Comparison of ENCODE assay signal across 17 cellular contexts in the genomic region with DNA sequence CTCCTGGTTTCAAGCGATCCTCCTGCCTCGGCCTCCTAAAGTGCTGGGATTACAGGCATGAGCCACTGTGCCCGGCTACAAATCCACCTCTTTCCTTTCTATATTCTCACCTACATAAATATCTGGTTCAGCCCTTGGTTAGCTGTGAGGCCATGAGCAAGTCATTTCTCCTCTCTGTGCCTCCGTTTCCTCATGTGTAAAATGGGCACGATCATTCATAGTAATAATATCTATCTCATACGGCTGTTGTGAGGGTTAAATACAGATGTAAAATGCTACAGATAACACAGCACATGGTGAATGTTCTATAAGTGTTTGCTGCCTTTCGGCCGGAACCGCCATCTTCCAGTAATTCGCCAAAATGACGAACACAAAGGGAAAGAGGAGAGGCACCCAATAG. TPM values are rescaled to one million over a fixed set of nuclear protein-coding genes. Genes with fewer than 3 reads are reported as not detected.
A peak's percentile ranks its signal among the peaks of the same experiment; 100 is the strongest.
DNase-seq lines count a peak whose midpoint lies in the region; ATAC-seq and TF ChIP-seq lines count a peak whose summit lies in the region.
"Had no signal": no experiment of that assay in that cellular context is flagged by ENCODE, and none has a peak within 500 bp of the region (broad histone marks: within the 10 kb centered on the region; RNA-seq: fewer than 3 reads in every experiment).

No MANE protein-coding gene starts in this region.

- peaks cover 37% of the 10 kb centered on the region for H3K4me1 Mint-ChIP-seq in WTC11
- H3K4me1 Mint-ChIP-seq in endodermal cell, result peaks cover 17% of the 10 kb centered on the region

- no peak for TF ChIP-seq EP300 in SK-N-SH (IDR thresholded peaks at IDR 0.05; ENCODE audit: borderline replicate concordance in 1 of 2, low read depth in 1 of 2, low read length in 1 of 2)

- H3K9me3 ChIP-seq in endodermal cell (ENCODE audit: control insufficient read depth, low read length) (no peaks in the 10 kb centered on the region), osteoblast (ENCODE audit: low read depth, low read length) (no peaks in the 10 kb centered on the region), thoracic aorta (no peaks in the 10 kb centered on the region), SJCRH30 (replicated peaks) (no peaks in the 10 kb centered on the region), SK-N-SH (no peaks in the 10 kb centered on the region)

- no peak for ATAC-seq in WTC11
- no peak for ATAC-seq in thoracic aorta (ENCODE audit: insufficient number of reproducible peaks, low FRiP score, low read depth)
- ATAC-seq: stimulated activated naive CD8-positive, alpha-beta T cell treated with anti-CD3 and anti-CD28 coated beads, Interleukin-15, amount 100 ng/mL, for 72 hours had no signal

- POLR2A ChIA-PET in WTC11 (lab: Charles Lee) (no interaction called here), SK-N-SH (lab: Yijun Ruan, JAX) (no interaction called here)

- H3K27ac ChIP-seq in endodermal cell (ENCODE audit: low read depth, low read length), result no peak overlapping the region
- peak overlapping the region; percentile 96 for H3K27ac ChIP-seq in osteoblast (ENCODE audit: low read depth, low read length)
- H3K27ac ChIP-seq in thoracic aorta, result peak overlapping the region; percentile 99
- no peak overlapping the region for H3K27ac ChIP-seq in SJCRH30
- no peak overlapping the region for H3K27ac ChIP-seq in SK-N-SH (ENCODE audit: low read depth in 2 of 2, low read length in 1 of 2)
- H3K27ac ChIP-seq: C4-2B, HL-60 had no signal

- TF ChIP-seq RAD21 in SK-N-SH (IDR thresholded peaks at IDR 0.05; ENCODE audit: low read length), result no peak

- H3K4me1 ChIP-seq in endodermal cell (ENCODE audit: control insufficient read depth, insufficient read depth, low read length), result peaks cover 14% of the 10 kb centered on the region
- peaks cover 75% of the 10 kb centered on the region for H3K4me1 ChIP-seq in osteoblast (ENCODE audit: insufficient read depth, low read length)
- H3K4me1 ChIP-seq in thoracic aorta (ENCODE audit: control insufficient read depth in 1 of 2, low read depth in 2 of 2), result peaks cover 85 to 99% of the 10 kb centered on the region in 2 donors
- H3K4me1 ChIP-seq in SJCRH30, result peaks cover 47% of the 10 kb centered on the region
- peaks cover 0 to 3% of the 10 kb centered on the region in 2 experiments; a peak in 1 of 4 replicates for H3K4me1 ChIP-seq in SK-N-SH (ENCODE audit: control insufficient read depth in 1 of 2, insufficient read depth in 2 of 2, low read depth in 1 of 2, low read length in 1 of 2)

- H3K9ac ChIP-seq in endodermal cell (ENCODE audit: extremely low read depth, low read length, poor library complexity, severe bottlenecking) (no peak overlapping the region), SK-N-SH (no peak overlapping the region)

- H3K9me2 ChIP-seq in SK-N-SH, result no peaks in the 10 kb centered on the region

- H3K4me3 Mint-ChIP-seq in WTC11, result no peak overlapping the region
- no peak overlapping the region for H3K4me3 Mint-ChIP-seq in endodermal cell
- H3K4me3 Mint-ChIP-seq: stimulated activated naive CD8-positive, alpha-beta T cell treated with anti-CD3 and anti-CD28 coated beads, Interleukin-15, amount 100 ng/mL, for 72 hours had no signal

- H2AFZ ChIP-seq in osteoblast (ENCODE audit: low read length), result no peak overlapping the region
- no peak overlapping the region for H2AFZ ChIP-seq in SK-N-SH (ENCODE audit: low read depth)

- H3K4me3 ChIP-seq in endodermal cell (ENCODE audit: low read length) (no peak overlapping the region), osteoblast (ENCODE audit: insufficient read depth, low read length) (no peak overlapping the region), thoracic aorta (no peak overlapping the region), SJCRH30 (no peak overlapping the region), SK-N-SH (ENCODE audit: low read depth in 2 of 2, low read length in 1 of 2) (no peak overlapping the region)

- no peak for DNase-seq in WTC11 (ENCODE audit: low spot score)
- no peak for DNase-seq in endodermal cell
- no peak for DNase-seq in osteoblast (ENCODE audit: insufficient read length, low spot score, missing footprints)
- DNase-seq in thoracic aorta (ENCODE audit: low spot score), result no peak
- DNase-seq in SJCRH30, result no peak
- DNase-seq in SK-N-SH, result no peak
- no peak for DNase-seq in GM13977 (ENCODE audit: low spot score)
- DNase-seq: activated CD4-positive, alpha-beta T cell treated with anti-CD3 and anti-CD28 coated beads, Interleukin-2, amount 50 U/mL, for 48 hours; DND-41; islet precursor cell; Karpas-422; NCI-H1436 treated with DMSO at 0.1 percent for 48 hours; small intestine; stimulated activated naive CD8-positive, alpha-beta T cell treated with anti-CD3 and anti-CD28 coated beads, Interleukin-15, amount 100 ng/mL, for 72 hours had no signal

- H3K27ac Mint-ChIP-seq in WTC11, result peak overlapping the region; percentile 47; the same call in 1 of the 2 replicates
- peak overlapping the region; percentile 53 for H3K27ac Mint-ChIP-seq in endodermal cell
- H3K27ac Mint-ChIP-seq: activated T-helper 2 cell treated with anti-CD3 and anti-CD28 coated beads, Interferon-gamma antibody, Interleukin-2, Interleukin-4, amounts not matched to agents 10 μg/mL and 5 μg/mL and 100 μg/mL, durations not matched to agents 14 hours and 24 hours and 36 hours had no signal

- CTCF ChIA-PET in WTC11 (lab: Charles Lee) (no interaction called here), SK-N-SH (lab: Yijun Ruan, JAX) (no interaction called here)

- H3K36me3 Mint-ChIP-seq in WTC11 (no peaks in the 10 kb centered on the region), endodermal cell (ENCODE audit: low read depth) (peaks cover 5% of the 10 kb centered on the region)

- no peaks in the 10 kb centered on the region for H3K27me3 Mint-ChIP-seq in WTC11 (ENCODE audit: low read depth)
- H3K27me3 Mint-ChIP-seq in endodermal cell (ENCODE audit: insufficient read depth), result no peaks in the 10 kb centered on the region
- H3K27me3 Mint-ChIP-seq: stimulated activated naive CD8-positive, alpha-beta T cell treated with anti-CD3 and anti-CD28 coated beads, Interleukin-15, amount 100 ng/mL, for 72 hours had no signal

- peaks cover 18% of the 10 kb centered on the region for H4K20me1 ChIP-seq in osteoblast (ENCODE audit: insufficient read depth, low read length)
- H4K20me1 ChIP-seq in SK-N-SH (ENCODE audit: insufficient read depth), result peaks cover 16% of the 10 kb centered on the region

- H3K36me3 ChIP-seq in endodermal cell (ENCODE audit: control insufficient read depth, insufficient read depth, low read length) (peaks cover 18% of the 10 kb centered on the region), osteoblast (ENCODE audit: insufficient read depth, low read length) (peaks cover 33% of the 10 kb centered on the region), thoracic aorta (no peaks in the 10 kb centered on the region), SJCRH30 (peaks cover 20% of the 10 kb centered on the region), SK-N-SH (replicated peaks in 1 of 2; ENCODE audit: control insufficient read depth in 1 of 2, insufficient read depth in 2 of 2, low read length in 1 of 2) (no peaks in the 10 kb centered on the region)

- TF ChIP-seq CTCF in WTC11 (IDR thresholded peaks at IDR 0.05), result no peak
- TF ChIP-seq CTCF in endodermal cell (conservative IDR thresholded peaks at IDR 0.05), result no peak
- TF ChIP-seq CTCF in osteoblast (IDR thresholded peaks at IDR 0.05; ENCODE audit: extremely low read depth, low read depth, low read length), result no peak
- no peak for TF ChIP-seq CTCF in thoracic aorta (IDR thresholded peaks at IDR 0.05)
- no peak for TF ChIP-seq CTCF in SK-N-SH (IDR thresholded peaks at IDR 0.05)
- no peak for TF ChIP-seq CTCF in GM13977 (IDR thresholded peaks at IDR 0.05; ENCODE audit: extremely low read depth, insufficient read depth, missing control alignments)

- H3K4me2 ChIP-seq in osteoblast (ENCODE audit: insufficient read depth, low read length) (no peak overlapping the region), SK-N-SH (no peak overlapping the region)

- in situ Hi-C loops in GM13977 (cut with MboI; ENCODE audit: low pct_unique_long_range_greater_than_20kb, low sequenced_read_pairs, unreplicated experiment), result no loop called here

- H3K79me2 ChIP-seq in osteoblast (ENCODE audit: insufficient read depth, low read length) (peaks cover 79% of the 10 kb centered on the region), SK-N-SH (ENCODE audit: insufficient read depth) (peaks cover 68% of the 10 kb centered on the region; the same call in 1 of the 2 replicates)

- WGBS in endodermal cell (ENCODE audit: insufficient coverage in 1 of 2, insufficient read length in 1 of 2), 2 experiments, result 93 to 98% methylated on average over 8 to 11 of the region's 11 CpGs
- WGBS in SK-N-SH (ENCODE audit: low lambda C conversion rate), result 97% methylated on average over 10 of the region's 11 CpGs

- no peaks in the 10 kb centered on the region for H3K27me3 ChIP-seq in endodermal cell (ENCODE audit: control insufficient read depth, insufficient read depth, low read length, poor library complexity, severe bottlenecking)
- no peaks in the 10 kb centered on the region for H3K27me3 ChIP-seq in osteoblast (ENCODE audit: insufficient read depth, low read length)
- no peaks in the 10 kb centered on the region for H3K27me3 ChIP-seq in thoracic aorta (replicated peaks; ENCODE audit: insufficient read depth)
- H3K27me3 ChIP-seq in SJCRH30, result no peaks in the 10 kb centered on the region
- no peaks in the 10 kb centered on the region for H3K27me3 ChIP-seq in SK-N-SH (ENCODE audit: insufficient read depth)

- H3F3A ChIP-seq in SK-N-SH (replicated peaks; ENCODE audit: insufficient read depth), result peaks cover 4% of the 10 kb centered on the region

- no peaks in the 10 kb centered on the region for H3K9me3 Mint-ChIP-seq in WTC11
- no peaks in the 10 kb centered on the region for H3K9me3 Mint-ChIP-seq in endodermal cell
- H3K9me3 Mint-ChIP-seq: activated T-helper 2 cell treated with anti-CD3 and anti-CD28 coated beads, Interferon-gamma antibody, Interleukin-2, Interleukin-4, amounts not matched to agents 10 μg/mL and 5 μg/mL and 100 μg/mL, durations not matched to agents 14 hours and 24 hours and 36 hours; stimulated activated naive CD8-positive, alpha-beta T cell treated with anti-CD3 and anti-CD28 coated beads, Interleukin-15, amount 100 ng/mL, for 72 hours had no signal

TF ChIP-seq in SK-N-SH, 30 proteins besides CTCF, POLR2A, EP300 and RAD21:
- TF ChIP-seq YY1 (IDR thresholded peaks at IDR 0.05; ENCODE audit: low read depth), result no peak
- no peak for TF ChIP-seq JUND (IDR thresholded peaks at IDR 0.05)
- no peak for TF ChIP-seq FOXJ3 (CRISPR knock-in tag; IDR thresholded peaks at IDR 0.05)

RNA-seq across cellular contexts. Expression of gene HSPG2, which starts 29.4 kb away (rescaled TPM):
- 120 to 127 TPM (median 120 TPM) in 3 replicates for total RNA-seq in WTC11 (2021)
- 100 to 1,000 TPM; 222 to 227 TPM for total RNA-seq in endodermal cell
- 74.9 TPM for polyA plus RNA-seq in endodermal cell (2013, experiment 1 of 2)
- 76.7 TPM for polyA plus RNA-seq in endodermal cell (2013, experiment 2 of 2)
- total RNA-seq in osteoblast, result 220 and 265 TPM in 2 replicates
- 100 to 1,000 TPM; 684 to 846 TPM for total RNA-seq in thoracic aorta
- total RNA-seq in SJCRH30 (2014; rRNA removed; shearing (Covaris generic)), result 82.3 and 84.0 TPM in 2 replicates
- polyA plus RNA-seq in SK-N-SH (2012; rRNA removed), result 10.7 and 28.9 TPM in 2 replicates
- polyA plus RNA-seq in SK-N-SH (2012; cell fraction: cytosol; rRNA removed), result 10.2 and 22.9 TPM in 2 replicates
- 112 and 128 TPM in 2 replicates for polyA plus RNA-seq in SK-N-SH (2012; cell fraction: nucleus; rRNA removed)

Comparison
In these comparisons a context has a peak if more than half of its experiments do, and no peak if none do; other contexts are left out.
1. H3K27ac ChIP-seq: peak in osteoblast (single experiment) and thoracic aorta (2 of 2); none in endodermal cell (single experiment), SJCRH30 (single experiment) and SK-N-SH (0 of 2).